ENCODE assay signal across 21 cellular contexts in the genomic region with DNA sequence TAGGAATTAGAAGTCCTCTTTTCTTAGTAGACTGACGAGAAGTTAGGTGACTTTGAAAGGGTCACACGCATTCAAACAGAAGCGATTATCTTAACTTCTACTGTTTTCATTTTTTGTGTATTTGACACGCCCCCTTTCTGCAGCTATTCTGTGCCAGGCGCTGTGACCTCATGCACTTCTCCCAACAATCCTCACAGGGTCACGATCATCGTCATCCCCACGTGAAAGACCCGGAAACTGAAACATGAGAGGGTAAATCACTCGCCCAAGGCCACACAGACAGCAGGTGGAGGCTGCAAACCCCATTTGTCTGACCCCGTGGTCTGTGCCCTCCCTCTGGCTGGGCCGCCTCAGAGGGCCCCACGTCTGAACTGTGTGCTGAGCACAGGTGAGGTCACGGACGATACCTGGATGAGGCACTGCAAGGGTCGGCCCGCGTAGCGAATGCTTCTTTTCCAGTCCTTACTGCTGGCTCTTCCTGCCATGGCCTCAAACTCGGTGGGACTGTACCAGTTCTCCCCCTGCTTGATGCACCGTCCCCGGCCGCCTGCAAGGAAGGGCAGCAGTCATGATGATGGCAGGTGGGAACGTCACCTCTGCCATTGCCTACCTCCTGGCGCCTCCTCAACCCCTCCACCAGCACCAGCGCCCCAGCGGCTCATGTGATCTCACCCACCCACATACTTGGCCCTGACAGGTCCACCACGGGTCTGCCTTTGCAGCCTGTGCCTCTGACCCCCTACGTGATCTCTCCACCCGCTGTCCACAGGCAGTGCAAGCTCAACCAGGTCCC. TPM values are rescaled to one million over a fixed set of nuclear protein-coding genes. Genes with fewer than 3 reads are reported as not detected.
A peak's percentile ranks its signal among the peaks of the same experiment; 100 is the strongest.
DNase-seq lines count a peak whose midpoint lies in the region; ATAC-seq and TF ChIP-seq lines count a peak whose summit lies in the region.
"Had no signal": no experiment of that assay in that cellular context is flagged by ENCODE, and none has a peak within 500 bp of the region (broad histone marks: within the 10 kb centered on the region; RNA-seq: fewer than 3 reads in every experiment).

No MANE protein-coding gene starts in this region.

- H3K23ac ChIP-seq in IMR-90 (ENCODE audit: low read depth, low read length) = no peak overlapping the region
- H3K23ac ChIP-seq in neuronal stem cell (ENCODE audit: low read depth, low read length, poor library complexity) = peak overlapping the region; percentile 48

- in situ Hi-C loops in IMR-90 (cut with MboI; ENCODE audit: low sequenced_read_pairs) = no loop called here

- H3K9me3 ChIP-seq in Caco-2 (no peaks in the 10 kb centered on the region), IMR-90 (ENCODE audit: control insufficient read depth, insufficient read depth, low read length) (no peaks in the 10 kb centered on the region), neuronal stem cell (replicated peaks in 1 of 2; ENCODE audit: control insufficient read depth in 2 of 2, insufficient read depth in 1 of 2, low read depth in 1 of 2, low read length in 2 of 2) (no peaks in the 10 kb centered on the region)

- no peak overlapping the region for H2AFZ ChIP-seq in IMR-90 (replicated peaks; ENCODE audit: low read length, poor library complexity)
- H2AFZ ChIP-seq in neuronal stem cell (ENCODE audit: low read length) = no peak overlapping the region

- no peak overlapping the region for H3K18ac ChIP-seq in IMR-90 (ENCODE audit: low read depth, low read length)
- H3K18ac ChIP-seq in neuronal stem cell (ENCODE audit: low read length) = peak overlapping the region; percentile 66

- peaks cover 7 to 29% of the 10 kb centered on the region in 2 experiments for H3K79me1 ChIP-seq in IMR-90 (ENCODE audit: low read depth in 1 of 2, low read length in 2 of 2)
- peaks cover 9% of the 10 kb centered on the region for H3K79me1 ChIP-seq in neuronal stem cell (ENCODE audit: low read depth, low read length)

- WGBS in IMR-90 (ENCODE audit: extremely low coverage in 2 of 2, insufficient read length in 1 of 2), 2 experiments = 92% methylated on average over 19 of the region's 30 CpGs; no CpG with 5 or more reads in 1 of the 2 experiments
- no CpG with 5 or more reads among the region's 30 CpGs for WGBS in neuronal stem cell (ENCODE audit: extremely low coverage in 2 of 2, insufficient read length in 2 of 2, insufficient replicate concordance in 1 of 2), 2 donors

- DNase-seq in Caco-2 (no peak), IMR-90 (no peak), chondrocyte (ENCODE audit: low spot score) (no peak), neuronal stem cell (ENCODE audit: low spot score) (no peak), T-helper 1 cell (no peak), progenitor cell of endocrine pancreas (ENCODE audit: low spot score, unreplicated experiment) (no peak), DMS 273 (lab: John Stamatoyannopoulos, UW; ENCODE audit: unreplicated experiment) (no peak)
- DNase-seq in activated effector memory CD4-positive, alpha-beta T cell treated with Interleukin-2 at 50 U/mL for 16 hours = no peak
- DNase-seq: DMS79 treated with DMSO at 0.1 percent for 48 hours, H7, NCI-H1105, NCI-H2081 treated with DMSO at 0.1 percent for 48 hours, NCI-H510A, NCI-H774, OCI-M1, SHP77 had no signal

- H3K27me3 Mint-ChIP-seq in Caco-2 (ENCODE audit: insufficient read depth, unreplicated experiment) (no peaks in the 10 kb centered on the region), chondrocyte (ENCODE audit: low read depth) (no peaks in the 10 kb centered on the region), progenitor cell of endocrine pancreas (no peaks in the 10 kb centered on the region)

- no peak overlapping the region for H2BK120ac ChIP-seq in IMR-90 (ENCODE audit: low read depth, low read length)
- H2BK120ac ChIP-seq in neuronal stem cell (ENCODE audit: low read depth, low read length) = no peak overlapping the region

- TF ChIP-seq POLR2A in IMR-90 (IDR thresholded peaks at IDR 0.05; ENCODE audit: low read depth, low read length) = no peak

- H3K27me3 ChIP-seq in Caco-2 (replicated peaks; ENCODE audit: control insufficient read depth, insufficient read depth, low read length) (no peaks in the 10 kb centered on the region), IMR-90 (ENCODE audit: control insufficient read depth, insufficient read depth, low read length) (no peaks in the 10 kb centered on the region), neuronal stem cell (ENCODE audit: control insufficient read depth in 3 of 3, insufficient read depth in 3 of 3, low read depth in 1 of 3, low read length in 3 of 3) (peaks cover 0 to 2% (median 0%) of the 10 kb centered on the region in 3 experiments)
- H3K27me3 ChIP-seq: BLaER1 had no signal

- H3K4me2 ChIP-seq in IMR-90 (ENCODE audit: low read depth, low read length) (no peak overlapping the region), neuronal stem cell (ENCODE audit: insufficient read depth, low read length, poor library complexity, severe bottlenecking) (no peak overlapping the region)
- H3K4me2 ChIP-seq: BLaER1 had no signal

- peak overlapping the region; percentile 55 for H2AK9ac ChIP-seq in IMR-90 (replicated peaks; ENCODE audit: low read depth, low read length, poor library complexity)

- peaks cover 4% of the 10 kb centered on the region; the same call in 1 of the 2 replicates for H3K9me1 ChIP-seq in IMR-90 (ENCODE audit: insufficient read depth, low read length)

- H3K27ac ChIP-seq in IMR-90 (ENCODE audit: insufficient read depth, low read length) (no peak overlapping the region), neuronal stem cell (replicated peaks; ENCODE audit: low read length) (no peak overlapping the region)
- H3K27ac ChIP-seq: BLaER1, HL-60, SK-N-MC had no signal

- BruUV-seq in Caco-2 (replicated peaks; lab: Mats Ljungman, UMichigan) (no TSS peak), IMR-90 (replicated peaks; lab: Mats Ljungman, UMichigan) (no TSS peak)

- H3K4me1 Mint-ChIP-seq in Caco-2 (ENCODE audit: low read depth, unreplicated experiment) = no peaks in the 10 kb centered on the region
- H3K4me1 Mint-ChIP-seq in chondrocyte (ENCODE audit: low read depth) = peaks cover 24% of the 10 kb centered on the region
- H3K4me1 Mint-ChIP-seq in progenitor cell of endocrine pancreas (ENCODE audit: low read depth) = no peaks in the 10 kb centered on the region

- no peak for TF ChIP-seq CTCF in Caco-2 (IDR thresholded peaks at IDR 0.05; ENCODE audit: insufficient read depth in 1 of 2, low read depth in 1 of 2, low read length in 1 of 2, severe bottlenecking in 1 of 2, unreplicated experiment in 1 of 2)
- no peak for TF ChIP-seq CTCF in IMR-90 (conservative IDR thresholded peaks at IDR 0.05; ENCODE audit: low read depth, low read length)
- TF ChIP-seq CTCF in chondrocyte (IDR thresholded peaks at IDR 0.05) = no peak
- no peak for TF ChIP-seq CTCF in progenitor cell of endocrine pancreas (IDR thresholded peaks at IDR 0.05; ENCODE audit: unreplicated experiment)

- H2BK12ac ChIP-seq in neuronal stem cell (ENCODE audit: low read length) = no peak overlapping the region

- H2BK20ac ChIP-seq in IMR-90 (ENCODE audit: low read depth, low read length) = no peak overlapping the region

- H3K4me3 Mint-ChIP-seq in Caco-2 (ENCODE audit: unreplicated experiment) (no peak overlapping the region), chondrocyte (ENCODE audit: unreplicated experiment) (no peak overlapping the region), progenitor cell of endocrine pancreas (ENCODE audit: low read depth) (no peak overlapping the region)

- H3K4me1 ChIP-seq in Caco-2 (no peaks in the 10 kb centered on the region), IMR-90 (ENCODE audit: control insufficient read depth, insufficient read depth, low read length) (no peaks in the 10 kb centered on the region), neuronal stem cell (ENCODE audit: control insufficient read depth in 2 of 2, insufficient read depth in 1 of 2, low read depth in 1 of 2, low read length in 2 of 2) (no peaks in the 10 kb centered on the region)

- no peak overlapping the region for H3K14ac ChIP-seq in IMR-90 (replicated peaks; ENCODE audit: low read depth, low read length)
- no peak overlapping the region for H3K14ac ChIP-seq in neuronal stem cell (ENCODE audit: low read length)

- CTCF ChIA-PET in Caco-2 (lab: Charles Lee) = interaction anchor here (0.5 to 0.7 kb wide), 2 partner anchors 13 to 51 kb away, joined by 3 read pairs; no protein-coding TSS in a partner anchor
- CTCF ChIA-PET in IMR-90 (lab: Yijun Ruan, JAX) = no interaction called here

- ATAC-seq in IMR-90 (ENCODE audit: low read depth) = no peak

- H4K8ac ChIP-seq in IMR-90 (ENCODE audit: low read depth in 2 of 2, low read length in 2 of 2) (no peak overlapping the region), neuronal stem cell (ENCODE audit: low read depth, low read length) (no peak overlapping the region)

- intact Hi-C loops in Caco-2 (cut with micrococcal nuclease; ENCODE audit: unreplicated experiment) (no loop called here), IMR-90 (cut with micrococcal nuclease) (no loop called here)

- peaks cover 10% of the 10 kb centered on the region for H4K20me1 ChIP-seq in IMR-90 (ENCODE audit: insufficient read depth, low read length)

- no peak for TF ChIP-seq RAD21 in IMR-90 (IDR thresholded peaks at IDR 0.05; ENCODE audit: low read length)

- no peak overlapping the region for H4K5ac ChIP-seq in IMR-90 (ENCODE audit: low read depth, low read length)

- H3K27ac Mint-ChIP-seq in Caco-2 (ENCODE audit: unreplicated experiment) = peak overlapping the region; percentile 56
- peak overlapping the region; percentile 45 for H3K27ac Mint-ChIP-seq in chondrocyte (ENCODE audit: unreplicated experiment)
- H3K27ac Mint-ChIP-seq in progenitor cell of endocrine pancreas = no peak overlapping the region

- H2BK5ac ChIP-seq in IMR-90 (ENCODE audit: low read depth, low read length, poor library complexity, severe bottlenecking) = no peak overlapping the region
- no peak overlapping the region for H2BK5ac ChIP-seq in neuronal stem cell (ENCODE audit: low read length)

- H3K9me3 Mint-ChIP-seq in Caco-2 (ENCODE audit: unreplicated experiment) = no peaks in the 10 kb centered on the region
- no peaks in the 10 kb centered on the region for H3K9me3 Mint-ChIP-seq in chondrocyte (ENCODE audit: low read depth)
- H3K9me3 Mint-ChIP-seq in progenitor cell of endocrine pancreas (ENCODE audit: low read depth) = no peaks in the 10 kb centered on the region

- no peak overlapping the region for H4K91ac ChIP-seq in IMR-90 (ENCODE audit: insufficient read depth, low read depth, low read length)
- peak overlapping the region; percentile 59 for H4K91ac ChIP-seq in neuronal stem cell (ENCODE audit: low read depth, low read length, poor library complexity)

- H3K36me3 Mint-ChIP-seq in Caco-2 (ENCODE audit: insufficient read depth, unreplicated experiment) (peaks cover 73% of the 10 kb centered on the region), chondrocyte (ENCODE audit: low read depth) (peaks cover 47% of the 10 kb centered on the region), progenitor cell of endocrine pancreas (ENCODE audit: insufficient read depth) (peaks cover 35% of the 10 kb centered on the region)

- H3K4ac ChIP-seq in IMR-90 (ENCODE audit: low read depth, low read length) (no peak overlapping the region), neuronal stem cell (ENCODE audit: low read length) (no peak overlapping the region)

- no peak overlapping the region for H2BK15ac ChIP-seq in IMR-90 (ENCODE audit: low read depth, low read length)
- no peak overlapping the region for H2BK15ac ChIP-seq in neuronal stem cell (ENCODE audit: low read length)

- H2AK5ac ChIP-seq in IMR-90 (ENCODE audit: low read depth, low read length) = no peak overlapping the region
- no peak overlapping the region for H2AK5ac ChIP-seq in neuronal stem cell (ENCODE audit: low read depth, low read length)

- H3K4me3 ChIP-seq in Caco-2 (ENCODE audit: low read depth, low read length) = no peak overlapping the region
- no peak overlapping the region for H3K4me3 ChIP-seq in IMR-90 (ENCODE audit: insufficient read depth, low read depth, low read length)
- H3K4me3 ChIP-seq in neuronal stem cell (ENCODE audit: low read length in 2 of 2) = no peak overlapping the region
- H3K4me3 ChIP-seq: BLaER1, SK-N-MC had no signal

- dilution Hi-C loops in IMR-90 (cut with HindIII; ENCODE audit: low sequenced_read_pairs, unreplicated experiment) = no loop called here

- H3K56ac ChIP-seq in IMR-90 (ENCODE audit: extremely low read depth, insufficient read depth, low read length) = no peak overlapping the region

- POLR2A ChIA-PET in Caco-2 (lab: Charles Lee) = interaction anchor here (0.6 to 0.7 kb wide), 2 partner anchors 132 to 173 kb away, joined by 5 to 6 read pairs; no protein-coding TSS in a partner anchor
- POLR2A ChIA-PET in IMR-90 (lab: Charles Lee; ENCODE audit: unreplicated experiment) = no interaction called here

- H3K9ac ChIP-seq in IMR-90 (ENCODE audit: low read depth, low read length) (no peak overlapping the region), neuronal stem cell (ENCODE audit: low read depth, low read length, poor library complexity) (no peak overlapping the region)
- H3K9ac ChIP-seq: BLaER1 had no signal

- peaks cover 10% of the 10 kb centered on the region for H3K36me3 ChIP-seq in Caco-2 (ENCODE audit: control insufficient read depth, insufficient read depth, low read length)
- peaks cover 56% of the 10 kb centered on the region for H3K36me3 ChIP-seq in IMR-90 (ENCODE audit: control insufficient read depth, insufficient read depth, low read length)
- H3K36me3 ChIP-seq in neuronal stem cell (replicated peaks in 1 of 2; ENCODE audit: control insufficient read depth in 2 of 2, insufficient read depth in 2 of 2, low read length in 2 of 2) = peaks cover 46 to 94% of the 10 kb centered on the region in 2 donors

RNA-seq across cellular contexts. Expression of gene DEAF1, which starts 8.4 kb away (rescaled TPM):
- total RNA-seq in Caco-2 (2022) (50.6 and 56.6 TPM in 2 replicates), IMR-90 (2012; rRNA removed) (21.7 and 22.9 TPM in 2 replicates), chondrocyte (67.6 to 70.4 TPM (median 67.9 TPM) in 3 replicates), progenitor cell of endocrine pancreas (49.2 and 57.0 TPM in 2 replicates)
- polyA plus RNA-seq in IMR-90 (2012; rRNA removed) = 31.6 and 35.8 TPM in 2 replicates
- 17.5 and 37.5 TPM in 2 replicates for polyA plus RNA-seq in IMR-90 (2012; cell fraction: cytosol; rRNA removed)
- polyA plus RNA-seq in IMR-90 (2012; cell fraction: nucleus; rRNA removed; ENCODE audit: low replicate concordance) = 40.0 and 55.2 TPM in 2 replicates
- 37.2 TPM for polyA plus RNA-seq in neuronal stem cell (2013, experiment 1 of 2)
- 37.3 TPM for polyA plus RNA-seq in neuronal stem cell (2013, experiment 2 of 2)

RNA-seq across cellular contexts. Expression of gene TMEM80, which starts 9.0 kb away (rescaled TPM):
- total RNA-seq in Caco-2 (2022) (70.3 and 74.7 TPM in 2 replicates), IMR-90 (2012; rRNA removed) (5.0 and 5.6 TPM in 2 replicates), chondrocyte (16.9 to 31.3 TPM (median 20.3 TPM) in 3 replicates), progenitor cell of endocrine pancreas (29.4 and 32.6 TPM in 2 replicates)
- 21.2 and 21.7 TPM in 2 replicates for polyA plus RNA-seq in IMR-90 (2012; rRNA removed)
- polyA plus RNA-seq in IMR-90 (2012; cell fraction: cytosol; rRNA removed) = 19.5 and 33.5 TPM in 2 replicates
- 64.5 and 66.3 TPM in 2 replicates for polyA plus RNA-seq in IMR-90 (2012; cell fraction: nucleus; rRNA removed; ENCODE audit: low replicate concordance)
- 20.9 TPM for polyA plus RNA-seq in neuronal stem cell (2013, experiment 1 of 2)
- 21.7 TPM for polyA plus RNA-seq in neuronal stem cell (2013, experiment 2 of 2)

RNA-seq across cellular contexts. Expression of gene EPS8L2, which starts 19.4 kb away (rescaled TPM):
- total RNA-seq in Caco-2 (2022) (203 and 224 TPM in 2 replicates), IMR-90 (2012; rRNA removed) (12.2 and 17.2 TPM in 2 replicates), chondrocyte (17.2 to 51.6 TPM (median 45.7 TPM) in 3 replicates), progenitor cell of endocrine pancreas (100.0 and 111 TPM in 2 replicates)
- polyA plus RNA-seq in IMR-90 (2012; rRNA removed) = 38.7 and 39.4 TPM in 2 replicates
- 16.2 and 26.2 TPM in 2 replicates for polyA plus RNA-seq in IMR-90 (2012; cell fraction: cytosol; rRNA removed)
- polyA plus RNA-seq in IMR-90 (2012; cell fraction: nucleus; rRNA removed; ENCODE audit: low replicate concordance) = 206 and 443 TPM in 2 replicates
- polyA plus RNA-seq in neuronal stem cell (2013, experiment 1 of 2) = 6.7 TPM
- polyA plus RNA-seq in neuronal stem cell (2013, experiment 2 of 2) = 6.7 TPM

RNA-seq across cellular contexts. Expression of gene DRD4, which starts 49.6 kb away (rescaled TPM):
- total RNA-seq in Caco-2 (2022) = 1.0 and 1.1 TPM in 2 replicates
- total RNA-seq in IMR-90 (2012; rRNA removed) = not detected in 2 replicates
- not detected in 2 replicates for polyA plus RNA-seq in IMR-90 (2012; rRNA removed)
- polyA plus RNA-seq in IMR-90 (2012; cell fraction: cytosol; rRNA removed) = 0.05 TPM in 1 of 2 replicates, not detected in the other
- polyA plus RNA-seq in IMR-90 (2012; cell fraction: nucleus; rRNA removed; ENCODE audit: low replicate concordance) = 0.34 and 1.1 TPM in 2 replicates
- 0.55 to 1.7 TPM (median 1.00 TPM) in 3 replicates for total RNA-seq in chondrocyte
- polyA plus RNA-seq in neuronal stem cell (2013, experiment 1 of 2) = 15.1 TPM
- polyA plus RNA-seq in neuronal stem cell (2013, experiment 2 of 2) = 15.5 TPM
- total RNA-seq in progenitor cell of endocrine pancreas = 1.1 and 2.7 TPM in 2 replicates
- total RNA-seq: G401 had no signal

RNA-seq across cellular contexts. Expression of gene SCT, which starts 59.7 kb away (rescaled TPM):
- not detected in 2 replicates for total RNA-seq in Caco-2 (2022)
- total RNA-seq in IMR-90 (2012; rRNA removed) = not detected in 2 replicates
- not detected in 2 replicates for polyA plus RNA-seq in IMR-90 (2012; rRNA removed)
- polyA plus RNA-seq in IMR-90 (2012; cell fraction: cytosol; rRNA removed) = not detected in 2 replicates
- polyA plus RNA-seq in IMR-90 (2012; cell fraction: nucleus; rRNA removed; ENCODE audit: low replicate concordance) = not detected in 2 replicates
- total RNA-seq in chondrocyte = 0.72 TPM in 1 of 3 replicates, not detected in the others
- not detected for polyA plus RNA-seq in neuronal stem cell (2013, experiment 1 of 2)
- not detected for polyA plus RNA-seq in neuronal stem cell (2013, experiment 2 of 2)
- 2.9 and 3.8 TPM in 2 replicates for total RNA-seq in progenitor cell of endocrine pancreas
- total RNA-seq: A673, G401, H7 had no signal
